ENCODE assay signal across 23 cellular contexts in the genomic region with DNA sequence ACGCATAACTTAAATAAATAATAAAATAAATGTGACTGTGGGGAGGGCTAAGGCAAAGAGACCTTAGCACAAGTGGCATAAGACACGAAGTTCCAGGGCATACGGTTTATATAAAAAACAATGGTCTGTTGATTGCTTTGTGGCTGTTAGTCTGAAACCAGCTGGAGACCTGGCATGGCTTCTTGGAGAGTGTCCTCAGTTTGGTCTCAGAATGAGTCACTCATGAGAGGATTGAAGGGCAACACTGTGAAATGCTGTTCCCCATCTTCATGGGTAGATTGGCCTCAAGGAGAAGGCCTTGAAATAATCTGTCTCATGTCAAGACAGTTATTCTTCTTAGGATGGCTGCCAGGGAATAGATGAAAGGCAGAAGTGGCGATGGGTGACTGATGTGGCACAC.
DNase-seq lines count a peak whose midpoint lies in the region; ATAC-seq and TF ChIP-seq lines count a peak whose summit lies in the region.
"Had no signal": no experiment of that assay in that cellular context is flagged by ENCODE, and none has a peak within 500 bp of the region (broad histone marks: within the 10 kb centered on the region; RNA-seq: fewer than 3 reads in every experiment).

No MANE protein-coding gene starts in this region.

- H3K4me1 ChIP-seq in OCI-LY1 (ENCODE audit: insufficient read depth, low read length, severe bottlenecking): peaks cover 68% of the 10 kb centered on the region
- H3K4me1 ChIP-seq: A549, Caco-2 had no signal

- H2AFZ ChIP-seq in OCI-LY1 (ENCODE audit: low read length): no peak overlapping the region

- H3K9me2 ChIP-seq in OCI-LY1 (ENCODE audit: low read depth, low read length): no peaks in the 10 kb centered on the region

- H3K27me3 ChIP-seq in MG63 (no peaks in the 10 kb centered on the region), OCI-LY1 (ENCODE audit: insufficient read depth, low read length) (no peaks in the 10 kb centered on the region)
- H3K27me3 ChIP-seq: SJSA1 had no signal

- H3K36me3 ChIP-seq in MG63 (no peaks in the 10 kb centered on the region), OCI-LY1 (ENCODE audit: insufficient read depth, low read length) (no peaks in the 10 kb centered on the region)
- H3K36me3 ChIP-seq: SJSA1 had no signal

- no peaks in the 10 kb centered on the region for H3F3A ChIP-seq in OCI-LY1 (ENCODE audit: insufficient read depth, low read length)

- TF ChIP-seq CTCF in OCI-LY1 (IDR thresholded peaks at IDR 0.05; ENCODE audit: low read length): no peak

- H3K9ac ChIP-seq in OCI-LY1 (ENCODE audit: low read length): no peak overlapping the region

- H3K4me3 ChIP-seq in MG63 (no peak overlapping the region), OCI-LY1 (ENCODE audit: low read depth, low read length, poor library complexity, severe bottlenecking) (no peak overlapping the region)
- H3K4me3 ChIP-seq: A549, SJSA1 had no signal

- H3K9me3 ChIP-seq in MG63: no peaks in the 10 kb centered on the region
- no peaks in the 10 kb centered on the region for H3K9me3 ChIP-seq in OCI-LY1 (ENCODE audit: low read length)
- H3K9me3 ChIP-seq: A549, Caco-2, SJSA1 had no signal

- H4K20me1 ChIP-seq in OCI-LY1 (ENCODE audit: insufficient read depth, low read length): no peaks in the 10 kb centered on the region

- no peak for ATAC-seq in GM19397 (IDR thresholded peaks at IDR 0.05; ENCODE audit: unreplicated experiment)
- ATAC-seq: A549; CD8-positive, alpha-beta T cell; Right ventricle myocardium inferior had no signal

- H3K79me2 ChIP-seq in OCI-LY1 (ENCODE audit: insufficient read depth, low read length): no peaks in the 10 kb centered on the region

- H3K4me2 ChIP-seq in OCI-LY1 (ENCODE audit: low read length): no peak overlapping the region
- H3K4me2 ChIP-seq: A549 had no signal

- peak overlapping the region; percentile 52 for H3K27ac ChIP-seq in OCI-LY1 (ENCODE audit: low read depth, low read length, poor library complexity, severe bottlenecking)
- H3K27ac ChIP-seq: A549, C4-2B, SJSA1 had no signal

- DNase-seq in MG63 (peak; percentile 79), foreskin melanocyte (peak; percentile 72), superior temporal gyrus (ENCODE audit: extremely low spot score) (peak; percentile 53), NCI-H2171 (lab: John Stamatoyannopoulos, UW) (no peak)
- DNase-seq in stimulated activated CD8-positive, alpha-beta memory T cell treated with anti-CD3 and anti-CD28 coated beads, Interleukin-4, amount 100 ng/mL, for 48 hours: no peak
- DNase-seq: Caco-2; CD8-positive, alpha-beta T cell; DMS79 treated with DMSO at 0.1 percent for 48 hours; GF-D8; H7; KBM-7; NCI-H1105 treated with DMSO at 0.1 percent for 48 hours; NCI-H146; NCI-H1930; NCI-H2107; NCI-H526 treated with DMSO at 0.1 percent for 48 hours; OCI-M1 had no signal

Comparison
In these comparisons a context has a peak if more than half of its experiments do, and no peak if none do; other contexts are left out.
1. DNase-seq: peak in MG63 (single experiment), foreskin melanocyte (single experiment) and superior temporal gyrus (single experiment); none in stimulated activated CD8-positive, alpha-beta memory T cell treated with anti-CD3 and anti-CD28 coated beads, Interleukin-4, amount 100 ng/mL, for 48 hours (single experiment) and NCI-H2171 (single experiment).